16 cellular contexts compared by ENCODE assay signal in genomic region chr11:133931449-133932060, GRCh38.
"Had no signal": no experiment of that assay in that cellular context is flagged by ENCODE, and none has a peak within 500 bp of the region (broad histone marks: within the 10 kb centered on the region; RNA-seq: fewer than 3 reads in every experiment).

No MANE protein-coding gene starts in this region.

- H3K27me3 Mint-ChIP-seq: activated CD4-positive, alpha-beta memory T cell treated with anti-CD3 and anti-CD28 coated beads, Interleukin-2, amount 10 ng/mL, durations not matched to agents 7 days and 5 days; naive thymus-derived CD4-positive, alpha-beta T cell had no signal

- H3K4me3 Mint-ChIP-seq: activated CD4-positive, alpha-beta memory T cell treated with anti-CD3 and anti-CD28 coated beads, Interleukin-2, amount 10 ng/mL, durations not matched to agents 7 days and 5 days; activated naive CD4-positive, alpha-beta T cell treated with anti-CD3 and anti-CD28 coated beads for 36 hours; naive thymus-derived CD4-positive, alpha-beta T cell; neural crest cell; T-helper 1 cell treated with Interleukin-12 subunit alpha and Interleukin-12 subunit beta and Interleukin-4 antibody, amounts not matched to agents 30 μg/mL and 1 μg/mL, for 36 hours had no signal

- H3K27ac ChIP-seq: body of pancreas, cardiac muscle cell, left lung, right atrium auricular region, thyroid gland had no signal

- H3K4me1 ChIP-seq: thyroid gland had no signal

- H3K9me3 ChIP-seq: body of pancreas, left lung, right atrium auricular region, thyroid gland had no signal

- H3K27ac Mint-ChIP-seq: activated CD4-positive, alpha-beta memory T cell treated with anti-CD3 and anti-CD28 coated beads, Interleukin-2, amount 10 ng/mL, durations not matched to agents 7 days and 5 days; activated naive CD4-positive, alpha-beta T cell treated with anti-CD3 and anti-CD28 coated beads for 36 hours had no signal

- H3K36me3 ChIP-seq: cardiac muscle cell, left lung had no signal

- H3K27me3 ChIP-seq: body of pancreas, cardiac muscle cell, left lung, right atrium auricular region, thyroid gland had no signal

- H3K4me3 ChIP-seq: body of pancreas, cardiac muscle cell, left lung, lung, right atrium auricular region, thyroid gland had no signal

- DNase-seq: activated CD4-positive, alpha-beta memory T cell treated with anti-CD3 and anti-CD28 coated beads, Interleukin-2, amount 10 ng/mL, durations not matched to agents 7 days and 5 days; activated naive CD4-positive, alpha-beta T cell treated with anti-CD3 and anti-CD28 coated beads for 36 hours; anterior cingulate cortex; foreskin fibroblast; kidney glomerular epithelial cell; naive thymus-derived CD4-positive, alpha-beta T cell; stimulated activated CD4-positive, alpha-beta T cell treated with anti-CD3 and anti-CD28 coated beads, Interleukin-4, amount 100 ng/mL, for 24 hours; stimulated activated naive CD8-positive, alpha-beta T cell treated with anti-CD3 and anti-CD28 coated beads, Interleukin-15, Interleukin-2, amounts not matched to agents 100 U/mL and 50 U/mL, for 24 hours; thyroid gland had no signal

- ATAC-seq: body of pancreas; left lung; naive thymus-derived CD4-positive, alpha-beta T cell; stimulated activated naive CD8-positive, alpha-beta T cell treated with anti-CD3 and anti-CD28 coated beads, Interleukin-15, Interleukin-2, amounts not matched to agents 100 U/mL and 50 U/mL, for 24 hours had no signal

- H3K9me3 Mint-ChIP-seq: activated CD4-positive, alpha-beta memory T cell treated with anti-CD3 and anti-CD28 coated beads, Interleukin-2, amount 10 ng/mL, durations not matched to agents 7 days and 5 days; activated naive CD4-positive, alpha-beta T cell treated with anti-CD3 and anti-CD28 coated beads for 36 hours; neural crest cell; T-helper 1 cell treated with Interleukin-12 subunit alpha and Interleukin-12 subunit beta and Interleukin-4 antibody, amounts not matched to agents 30 μg/mL and 1 μg/mL, for 36 hours had no signal
